ENCODE assay signal across 11 cellular contexts in the genomic region with DNA sequence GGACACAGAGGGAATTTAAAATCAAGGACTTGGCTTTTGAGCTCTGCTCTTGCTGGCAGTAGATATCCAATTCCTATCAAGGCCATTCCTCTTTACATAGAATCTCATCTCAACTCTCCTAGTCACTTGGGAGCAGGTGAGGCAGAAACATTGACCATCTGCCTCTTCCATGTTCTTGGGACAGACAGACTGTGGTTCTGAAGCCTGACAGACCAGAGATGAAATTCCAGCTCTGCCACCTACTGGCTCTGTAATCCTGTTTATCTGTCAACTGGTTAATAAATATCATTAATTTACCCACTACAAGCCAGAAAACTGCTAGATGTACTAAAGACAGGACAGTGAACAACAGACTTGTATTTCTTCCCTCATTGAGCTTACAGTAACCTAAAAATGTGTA.
DNase-seq lines count a peak whose midpoint lies in the region; TF ChIP-seq lines count a peak whose summit lies in the region.
"Had no signal": no experiment of that assay in that cellular context is flagged by ENCODE, and none has a peak within 500 bp of the region (broad histone marks: within the 10 kb centered on the region; RNA-seq: fewer than 3 reads in every experiment).

No MANE protein-coding gene starts in this region.

- H3K27me3 ChIP-seq in OCI-LY3 (ENCODE audit: low read depth, low read length) (no peaks in the 10 kb centered on the region), endodermal cell (ENCODE audit: control insufficient read depth, insufficient read depth, low read length, poor library complexity, severe bottlenecking) (no peaks in the 10 kb centered on the region), uterus (no peaks in the 10 kb centered on the region)

- no peak overlapping the region for H3K4me3 Mint-ChIP-seq in endodermal cell
- H3K4me3 Mint-ChIP-seq in endothelial cell (ENCODE audit: unreplicated experiment) = no peak overlapping the region
- H3K4me3 Mint-ChIP-seq: activated CD4-positive, alpha-beta T cell treated with anti-CD3 and anti-CD28 coated beads, Interleukin-2, amount 10 ng/mL, durations not matched to agents 7 days and 5 days had no signal

- H3K27ac Mint-ChIP-seq in endodermal cell (no peak overlapping the region), endothelial cell (ENCODE audit: unreplicated experiment) (no peak overlapping the region)
- H3K27ac Mint-ChIP-seq: activated CD4-positive, alpha-beta T cell treated with anti-CD3 and anti-CD28 coated beads, Interleukin-2, amount 10 ng/mL, durations not matched to agents 7 days and 5 days had no signal

- no peaks in the 10 kb centered on the region for H3K79me2 ChIP-seq in OCI-LY3 (ENCODE audit: low read length)

- H3K9me3 ChIP-seq in OCI-LY3 (ENCODE audit: insufficient read depth, low read length) = no peaks in the 10 kb centered on the region
- H3K9me3 ChIP-seq in endodermal cell (ENCODE audit: control insufficient read depth, low read length) = no peaks in the 10 kb centered on the region
- no peaks in the 10 kb centered on the region for H3K9me3 ChIP-seq in uterus

- DNase-seq in NCI-H146 (lab: John Stamatoyannopoulos, UW) (peak; percentile 29), NCI-H146 treated with DMSO at 0.1 percent for 48 hours (lab: John Stamatoyannopoulos, UW; ENCODE audit: unreplicated experiment) (no peak), endodermal cell (no peak), retinal pigment epithelial cell (ENCODE audit: low read depth) (no peak), uterus (no peak), NCI-H1048 (lab: John Stamatoyannopoulos, UW) (no peak), endothelial cell (ENCODE audit: low spot score) (no peak)
- DNase-seq: activated CD4-positive, alpha-beta T cell treated with anti-CD3 and anti-CD28 coated beads, Interleukin-2, amount 10 ng/mL, durations not matched to agents 7 days and 5 days; DMS153 had no signal

- intact Hi-C loops in uterus (cut with DNase I; ENCODE audit: low total_unique reads) = no loop called here

- H3K27ac ChIP-seq in OCI-LY3 (ENCODE audit: low read length) (no peak overlapping the region), endodermal cell (ENCODE audit: low read depth, low read length) (no peak overlapping the region), uterus (no peak overlapping the region)

- H4K20me1 ChIP-seq in OCI-LY3 (ENCODE audit: insufficient read depth, low read length) = no peaks in the 10 kb centered on the region

- no peak overlapping the region for H3K4me3 ChIP-seq in OCI-LY3 (ENCODE audit: low read length)
- no peak overlapping the region for H3K4me3 ChIP-seq in endodermal cell (ENCODE audit: low read length)
- H3K4me3 ChIP-seq in retinal pigment epithelial cell (ENCODE audit: low read length) = no peak overlapping the region
- no peak overlapping the region for H3K4me3 ChIP-seq in uterus
- H3K4me3 ChIP-seq: K562 had no signal

- TF ChIP-seq CTCF in OCI-LY3 (IDR thresholded peaks at IDR 0.05; ENCODE audit: low read depth, low read length) = peak; percentile 16; the same call in 1 of the 2 replicates
- TF ChIP-seq CTCF in endodermal cell (conservative IDR thresholded peaks at IDR 0.05) = peak; percentile 36
- TF ChIP-seq CTCF in retinal pigment epithelial cell (conservative IDR thresholded peaks at IDR 0.05; ENCODE audit: low read depth, low read length) = peak; percentile 41
- TF ChIP-seq CTCF in uterus (IDR thresholded peaks at IDR 0.05) = no peak
- no peak for TF ChIP-seq CTCF in endothelial cell (IDR thresholded peaks at IDR 0.05; ENCODE audit: unreplicated experiment)

- no peaks in the 10 kb centered on the region for H3K4me1 Mint-ChIP-seq in endodermal cell
- peaks cover 6% of the 10 kb centered on the region for H3K4me1 Mint-ChIP-seq in endothelial cell (ENCODE audit: unreplicated experiment)
- H3K4me1 Mint-ChIP-seq: activated CD4-positive, alpha-beta T cell treated with anti-CD3 and anti-CD28 coated beads, Interleukin-2, amount 10 ng/mL, durations not matched to agents 7 days and 5 days had no signal

- no peaks in the 10 kb centered on the region for H3K27me3 Mint-ChIP-seq in endodermal cell (ENCODE audit: insufficient read depth)
- no peaks in the 10 kb centered on the region for H3K27me3 Mint-ChIP-seq in endothelial cell (ENCODE audit: unreplicated experiment)
- H3K27me3 Mint-ChIP-seq: activated CD4-positive, alpha-beta T cell treated with anti-CD3 and anti-CD28 coated beads, Interleukin-2, amount 10 ng/mL, durations not matched to agents 7 days and 5 days had no signal

- H2AFZ ChIP-seq in OCI-LY3 (ENCODE audit: low read depth, low read length) = no peak overlapping the region

- H3K36me3 Mint-ChIP-seq in endodermal cell (ENCODE audit: low read depth) = no peaks in the 10 kb centered on the region
- H3K36me3 Mint-ChIP-seq in endothelial cell (ENCODE audit: low read depth, unreplicated experiment) = no peaks in the 10 kb centered on the region

- H3K4me2 ChIP-seq in OCI-LY3 (ENCODE audit: low read length) = no peak overlapping the region

- no peaks in the 10 kb centered on the region for H3K36me3 ChIP-seq in OCI-LY3 (replicated peaks; ENCODE audit: low read depth, low read length)
- H3K36me3 ChIP-seq in endodermal cell (ENCODE audit: control insufficient read depth, insufficient read depth, low read length) = peaks cover 4% of the 10 kb centered on the region
- H3K36me3 ChIP-seq in uterus = no peaks in the 10 kb centered on the region

- H3K9ac ChIP-seq in OCI-LY3 (ENCODE audit: low read length) (no peak overlapping the region), endodermal cell (ENCODE audit: extremely low read depth, low read length, poor library complexity, severe bottlenecking) (no peak overlapping the region)

- H3K9me3 Mint-ChIP-seq in endodermal cell (no peaks in the 10 kb centered on the region), endothelial cell (ENCODE audit: unreplicated experiment) (no peaks in the 10 kb centered on the region)
- H3K9me3 Mint-ChIP-seq: activated CD4-positive, alpha-beta T cell treated with anti-CD3 and anti-CD28 coated beads, Interleukin-2, amount 10 ng/mL, durations not matched to agents 7 days and 5 days had no signal

- H3K4me1 ChIP-seq in OCI-LY3 (ENCODE audit: low read length) (no peaks in the 10 kb centered on the region), endodermal cell (ENCODE audit: control insufficient read depth, insufficient read depth, low read length) (no peaks in the 10 kb centered on the region), uterus (no peaks in the 10 kb centered on the region)

- TF ChIP-seq POLR2A in uterus (IDR thresholded peaks at IDR 0.05) = no peak

Comparison
In these comparisons a context has a peak if more than half of its experiments do, and no peak if none do; other contexts are left out.
1. CTCF ChIP-seq: peak in OCI-LY3 (single experiment), endodermal cell (single experiment) and retinal pigment epithelial cell (single experiment); none in uterus (0 of 4) and endothelial cell (single experiment).